1 cellular context compared by ENCODE assay signal in genomic region chr11:112797653-112798293, GRCh38.
TF ChIP-seq lines count a peak whose summit lies in the region.

No MANE protein-coding gene starts in this region.

TF ChIP-seq in K562, 482 proteins besides CTCF, POLR2A, EP300 and RAD21 (continued from another document and continues in another):
- no peak for TF ChIP-seq ZNF395 (CRISPR knock-in tag; IDR thresholded peaks at IDR 0.05)
- TF ChIP-seq FOSL1 (tag; conservative IDR thresholded peaks at IDR 0.05): peak; percentile 92
- no peak for TF ChIP-seq TEAD2 (tag; IDR thresholded peaks at IDR 0.05)
- no peak for TF ChIP-seq E2F4 (CRISPR knock-in tag; IDR thresholded peaks at IDR 0.05; ENCODE audit: low read depth)
- TF ChIP-seq JUND (IDR thresholded peaks at IDR 0.05; ENCODE audit: borderline replicate concordance, low read depth, low read length): peak; percentile 93
- TF ChIP-seq JUND (tag; IDR thresholded peaks at IDR 0.05; ENCODE audit: borderline replicate concordance, low read depth, low read length): peak; percentile 90
- no peak for TF ChIP-seq SLC30A9 (CRISPR knock-in tag; IDR thresholded peaks at IDR 0.05)
- no peak for TF ChIP-seq ZNF586 (CRISPR knock-in tag; conservative IDR thresholded peaks at IDR 0.05)
- no peak for TF ChIP-seq MCM3 (IDR thresholded peaks at IDR 0.05)
- TF ChIP-seq MEF2D (tag; conservative IDR thresholded peaks at IDR 0.05; ENCODE audit: low read depth): no peak
- TF ChIP-seq KAT8 (IDR thresholded peaks at IDR 0.05; ENCODE audit: low read depth): no peak
- no peak for TF ChIP-seq USF2 (CRISPR knock-in tag; IDR thresholded peaks at IDR 0.05)
- no peak for TF ChIP-seq ARID4B (CRISPR knock-in tag; IDR thresholded peaks at IDR 0.05)
- TF ChIP-seq IFI16 (CRISPR knock-in tag; IDR thresholded peaks at IDR 0.05): no peak
- TF ChIP-seq ZNF24 (IDR thresholded peaks at IDR 0.05): no peak
- no peak for TF ChIP-seq CREB1 (IDR thresholded peaks at IDR 0.05)
- no peak for TF ChIP-seq CREB1 (CRISPR knock-in tag; IDR thresholded peaks at IDR 0.05)
- TF ChIP-seq ZFPM2 (CRISPR knock-in tag; IDR thresholded peaks at IDR 0.05): no peak
- TF ChIP-seq STAT5A (IDR thresholded peaks at IDR 0.05; ENCODE audit: borderline replicate concordance, low read length): no peak
- TF ChIP-seq ZNF12 (CRISPR knock-in tag; IDR thresholded peaks at IDR 0.05): no peak
- no peak for TF ChIP-seq ZNF140 (CRISPR knock-in tag; IDR thresholded peaks at IDR 0.05)
- peak; percentile 42; the same call in 1 of the 2 replicates for TF ChIP-seq MAFF (IDR thresholded peaks at IDR 0.05; ENCODE audit: low read length)
- TF ChIP-seq STAG1 (CRISPR knock-in tag; IDR thresholded peaks at IDR 0.05; ENCODE audit: borderline replicate concordance): peak; percentile 27; the same call in 1 of the 2 replicates
- TF ChIP-seq EHMT2 (IDR thresholded peaks at IDR 0.05): peak; percentile 68; the same call in 1 of the 2 replicates
- no peak for TF ChIP-seq CBFA2T3 (IDR thresholded peaks at IDR 0.05)
- peak; percentile 27; the same call in 1 of the 2 replicates for TF ChIP-seq TFAP4 (CRISPR knock-in tag; IDR thresholded peaks at IDR 0.05; ENCODE audit: borderline replicate concordance)
- no peak for TF ChIP-seq PCBP1 (IDR thresholded peaks at IDR 0.05; ENCODE audit: low read depth, low read length, poor library complexity, severe bottlenecking)
- TF ChIP-seq TCF7 (IDR thresholded peaks at IDR 0.05; ENCODE audit: borderline replicate concordance): no peak
- TF ChIP-seq ZNF699 (CRISPR knock-in tag; IDR thresholded peaks at IDR 0.05; ENCODE audit: insufficient replicate concordance): no peak
- TF ChIP-seq RHOXF2B (CRISPR knock-in tag; conservative IDR thresholded peaks at IDR 0.05): no peak
- TF ChIP-seq NEUROD1 (IDR thresholded peaks at IDR 0.05; ENCODE audit: borderline replicate concordance, low read depth, low read length, partially characterized antibody): no peak
- no peak for TF ChIP-seq KLF1 (tag; IDR thresholded peaks at IDR 0.05)
- peak; percentile 23; the same call in 1 of the 2 replicates for TF ChIP-seq EGR1 (conservative IDR thresholded peaks at IDR 0.05)
- TF ChIP-seq ATF3 (IDR thresholded peaks at IDR 0.05): peak; percentile 76
- TF ChIP-seq ATF3 (CRISPR knock-in tag; conservative IDR thresholded peaks at IDR 0.05): peak; percentile 80; the same call in 1 of the 2 replicates
- no peak for TF ChIP-seq PRMT5 (CRISPR knock-in tag; IDR thresholded peaks at IDR 0.05)
- no peak for TF ChIP-seq PHF8 (IDR thresholded peaks at IDR 0.05; ENCODE audit: borderline replicate concordance, low read length)
- no peak for TF ChIP-seq ZNF584 (CRISPR knock-in tag; IDR thresholded peaks at IDR 0.05; ENCODE audit: low read depth)
- TF ChIP-seq CHD7 (IDR thresholded peaks at IDR 0.05; ENCODE audit: low read depth, low read length): no peak
- TF ChIP-seq HEY1 (CRISPR knock-in tag; IDR thresholded peaks at IDR 0.05; ENCODE audit: borderline replicate concordance): no peak
- no peak for TF ChIP-seq TCF15 (CRISPR knock-in tag; IDR thresholded peaks at IDR 0.05)
- no peak for TF ChIP-seq ZNF224 (CRISPR knock-in tag; IDR thresholded peaks at IDR 0.05)
- no peak for TF ChIP-seq GATA2 (CRISPR knock-in tag; IDR thresholded peaks at IDR 0.05)
- TF ChIP-seq COPS2 (conservative IDR thresholded peaks at IDR 0.05): no peak
